8 cellular contexts compared by ENCODE assay signal in genomic region chr9:134205636-134206316, GRCh38. TPM values are rescaled to one million over a fixed set of nuclear protein-coding genes. Genes with fewer than 3 reads are reported as not detected.
DNase-seq lines count a peak whose midpoint lies in the region; ATAC-seq lines count a peak whose summit lies in the region.

No MANE protein-coding gene starts in this region.

- H3K27ac Mint-ChIP-seq in activated naive CD4-positive, alpha-beta T cell treated with anti-CD3 and anti-CD28 coated beads, Interleukin-2, amount 10 ng/mL, durations not matched to agents 7 days and 5 days = no peak overlapping the region

- H3K9me3 Mint-ChIP-seq in activated naive CD4-positive, alpha-beta T cell treated with anti-CD3 and anti-CD28 coated beads, Interleukin-2, amount 10 ng/mL, durations not matched to agents 7 days and 5 days = no peaks in the 10 kb centered on the region

- CTCF ChIA-PET in activated naive CD4-positive, alpha-beta T cell treated with anti-CD3 and anti-CD28 coated beads, Interleukin-2, amount 10 ng/mL, durations not matched to agents 7 days and 5 days (lab: Charles Lee) = no interaction called here

- no peaks in the 10 kb centered on the region for H3K4me1 Mint-ChIP-seq in activated naive CD4-positive, alpha-beta T cell treated with anti-CD3 and anti-CD28 coated beads, Interleukin-2, amount 10 ng/mL, durations not matched to agents 7 days and 5 days

- H3K27me3 ChIP-seq in H7 (ENCODE audit: control insufficient read depth, insufficient read depth, low read length) = no peaks in the 10 kb centered on the region

- DNase-seq in H7 = peak; percentile 37
- DNase-seq in RKO (ENCODE audit: low spot score) = peak; percentile 38
- DNase-seq in head of caudate nucleus = peak; percentile 67 to 94 (median 83)
- DNase-seq in pulmonary artery endothelial cell (ENCODE audit: low read depth, low spot score) = peak; percentile 63
- no peak for DNase-seq in activated naive CD4-positive, alpha-beta T cell treated with anti-CD3 and anti-CD28 coated beads, Interleukin-2, amount 10 ng/mL, durations not matched to agents 7 days and 5 days
- DNase-seq in T-helper 9 cell = no peak

- no peak overlapping the region for H3K4me3 Mint-ChIP-seq in activated naive CD4-positive, alpha-beta T cell treated with anti-CD3 and anti-CD28 coated beads, Interleukin-2, amount 10 ng/mL, durations not matched to agents 7 days and 5 days

- H3K36me3 ChIP-seq in H7 (replicated peaks; ENCODE audit: control insufficient read depth, insufficient read depth, low read length) = no peaks in the 10 kb centered on the region

- H3K27me3 Mint-ChIP-seq in activated naive CD4-positive, alpha-beta T cell treated with anti-CD3 and anti-CD28 coated beads, Interleukin-2, amount 10 ng/mL, durations not matched to agents 7 days and 5 days = peaks cover 24% of the 10 kb centered on the region

- ATAC-seq in activated CD4-positive, CD25-positive, alpha-beta regulatory T cell treated with anti-CD3 and anti-CD28 coated beads, Interleukin-2, amount 50 U/mL, for 24 hours = no peak
- no peak for ATAC-seq in GM19324 (IDR thresholded peaks at IDR 0.05; ENCODE audit: low FRiP score, unreplicated experiment)

- intact Hi-C loops in head of caudate nucleus (cut with DNase I) = no loop called here

- H3K4me3 ChIP-seq in H7 (ENCODE audit: insufficient read depth, low read depth, low read length) = no peak overlapping the region

- H3K36me3 Mint-ChIP-seq in activated naive CD4-positive, alpha-beta T cell treated with anti-CD3 and anti-CD28 coated beads, Interleukin-2, amount 10 ng/mL, durations not matched to agents 7 days and 5 days = no peaks in the 10 kb centered on the region

RNA-seq across cellular contexts. Expression of gene RNU6ATAC, which starts 41.4 kb away (rescaled TPM):
- not detected in 2 replicates for total RNA-seq in H7 (2014; rRNA removed; shearing (Covaris generic))
- not detected in 2 replicates for total RNA-seq in pulmonary artery endothelial cell

Comparison
In these comparisons a context has a peak if more than half of its experiments do, and no peak if none do; other contexts are left out.
1. DNase-seq: peak in H7 (single experiment), RKO (single experiment), head of caudate nucleus (42 of 42) and pulmonary artery endothelial cell (single experiment); none in activated naive CD4-positive, alpha-beta T cell treated with anti-CD3 and anti-CD28 coated beads, Interleukin-2, amount 10 ng/mL, durations not matched to agents 7 days and 5 days (single experiment) and T-helper 9 cell (single experiment).